Comparison of ENCODE assay signal across 11 cellular contexts in genomic region chr2:105144941-105145300, GRCh38.
DNase-seq lines count a peak whose midpoint lies in the region; ATAC-seq and TF ChIP-seq lines count a peak whose summit lies in the region.
"Had no signal": no experiment of that assay in that cellular context is flagged by ENCODE, and none has a peak within 500 bp of the region (broad histone marks: within the 10 kb centered on the region; RNA-seq: fewer than 3 reads in every experiment).

No MANE protein-coding gene starts in this region.

- H3K9me3 Mint-ChIP-seq in activated T-cell treated with anti-CD3 and anti-CD28 coated beads, Interleukin-2, amount 50 U/mL, for 4 hours = no peaks in the 10 kb centered on the region
- peaks cover 0 to 3% (median 0%) of the 10 kb centered on the region in 5 experiments for H3K9me3 Mint-ChIP-seq in brain
- H3K9me3 Mint-ChIP-seq in stimulated activated naive CD8-positive, alpha-beta T cell treated with anti-CD3 and anti-CD28 coated beads, Interleukin-15, Interleukin-2, amounts not matched to agents 100 ng/mL and 50 ng/mL, for 24 hours = no peaks in the 10 kb centered on the region

- H3K27me3 Mint-ChIP-seq in activated T-cell treated with anti-CD3 and anti-CD28 coated beads, Interleukin-2, amount 50 U/mL, for 4 hours (ENCODE audit: low read depth) = peaks cover 46% of the 10 kb centered on the region
- peaks cover 10% of the 10 kb centered on the region for H3K27me3 Mint-ChIP-seq in brain
- peaks cover 57% of the 10 kb centered on the region for H3K27me3 Mint-ChIP-seq in stimulated activated naive CD8-positive, alpha-beta T cell treated with anti-CD3 and anti-CD28 coated beads, Interleukin-15, Interleukin-2, amounts not matched to agents 100 ng/mL and 50 ng/mL, for 24 hours

- peaks cover 13% of the 10 kb centered on the region for H3K4me1 Mint-ChIP-seq in activated T-cell treated with anti-CD3 and anti-CD28 coated beads, Interleukin-2, amount 50 U/mL, for 4 hours (ENCODE audit: low read depth)
- peaks cover 40% of the 10 kb centered on the region for H3K4me1 Mint-ChIP-seq in brain
- H3K4me1 Mint-ChIP-seq in stimulated activated naive CD8-positive, alpha-beta T cell treated with anti-CD3 and anti-CD28 coated beads, Interleukin-15, Interleukin-2, amounts not matched to agents 100 ng/mL and 50 ng/mL, for 24 hours (ENCODE audit: low read depth) = peaks cover 11% of the 10 kb centered on the region

- peak overlapping the region; percentile 72 for H3K4me3 Mint-ChIP-seq in activated T-cell treated with anti-CD3 and anti-CD28 coated beads, Interleukin-2, amount 50 U/mL, for 4 hours
- peak overlapping the region; percentile 87 to 94 (median 90) for H3K4me3 Mint-ChIP-seq in brain
- H3K4me3 Mint-ChIP-seq in stimulated activated naive CD8-positive, alpha-beta T cell treated with anti-CD3 and anti-CD28 coated beads, Interleukin-15, Interleukin-2, amounts not matched to agents 100 ng/mL and 50 ng/mL, for 24 hours = peak overlapping the region; percentile 77

- H3K36me3 Mint-ChIP-seq in activated T-cell treated with anti-CD3 and anti-CD28 coated beads, Interleukin-2, amount 50 U/mL, for 4 hours (ENCODE audit: insufficient read depth) = no peaks in the 10 kb centered on the region
- H3K36me3 Mint-ChIP-seq in brain = peaks cover 11% of the 10 kb centered on the region
- H3K36me3 Mint-ChIP-seq in stimulated activated naive CD8-positive, alpha-beta T cell treated with anti-CD3 and anti-CD28 coated beads, Interleukin-15, Interleukin-2, amounts not matched to agents 100 ng/mL and 50 ng/mL, for 24 hours (ENCODE audit: low read depth) = no peaks in the 10 kb centered on the region

- ATAC-seq in activated T-cell treated with anti-CD3 and anti-CD28 coated beads, Interleukin-2, amount 50 U/mL, for 4 hours = peak; percentile 44 to 47
- ATAC-seq in HG03103 (IDR thresholded peaks at IDR 0.05; ENCODE audit: low read depth, unreplicated experiment) (peak; percentile 39), HG02763 (IDR thresholded peaks at IDR 0.05; ENCODE audit: unreplicated experiment) (no peak), GM19455 (IDR thresholded peaks at IDR 0.05; ENCODE audit: unreplicated experiment) (no peak)

- no peak for TF ChIP-seq CTCF in brain (conservative IDR thresholded peaks at IDR 0.05)

- peak overlapping the region; percentile 43 to 87 (median 86) for H3K27ac Mint-ChIP-seq in brain
- no peak overlapping the region for H3K27ac Mint-ChIP-seq in stimulated activated naive CD8-positive, alpha-beta T cell treated with anti-CD3 and anti-CD28 coated beads, Interleukin-15, Interleukin-2, amounts not matched to agents 100 ng/mL and 50 ng/mL, for 24 hours

- DNase-seq in activated T-cell treated with anti-CD3 and anti-CD28 coated beads, Interleukin-2, amount 50 U/mL, for 4 hours = no peak
- no peak for DNase-seq in activated T-cell treated with anti-CD3 and anti-CD28 coated beads, Interleukin-2, amount 50 U/mL, for 1 hour
- DNase-seq in HUDEP-2 (lab: John Stamatoyannopoulos, UW; ENCODE audit: unreplicated experiment in 76 of 76) = no peak
- DNase-seq: activated CD8-positive, alpha-beta memory T cell treated with anti-CD3 and anti-CD28 coated beads, Interleukin-2, amount 50 U/mL, for 4 hours; effector CD4-positive, alpha-beta T cell; NCI-H187 had no signal

Comparison
In these comparisons a context has a peak if more than half of its experiments do, and no peak if none do; other contexts are left out.
1. ATAC-seq: peak in activated T-cell treated with anti-CD3 and anti-CD28 coated beads, Interleukin-2, amount 50 U/mL, for 4 hours (2 of 2) and HG03103 (single experiment); none in HG02763 (single experiment) and GM19455 (single experiment).
2. Peak in every context shown above with its lines, with median percentiles within 50 percentile points of each other: H3K4me3 Mint-ChIP-seq.